In the genomic region with DNA sequence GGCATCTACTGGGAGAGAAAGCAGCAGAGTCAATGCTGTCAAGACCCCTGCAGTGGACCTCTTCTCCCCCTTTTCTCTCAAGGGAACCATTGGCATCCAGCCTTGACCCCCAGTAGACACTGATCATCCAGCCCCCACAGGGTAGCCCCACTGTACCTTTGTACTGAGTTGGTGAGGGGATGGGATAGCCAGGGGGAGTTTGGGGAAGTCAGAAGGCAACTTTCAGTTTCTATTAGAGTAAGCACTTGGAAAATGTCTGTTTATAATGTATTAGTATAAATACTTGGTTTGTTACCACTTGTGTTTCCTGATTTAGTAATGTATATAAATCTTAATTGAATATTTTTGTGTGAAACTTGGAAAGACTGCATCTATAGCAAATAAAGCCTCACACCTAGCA, we compare ENCODE assay signal across 1 cellular context.
TF ChIP-seq lines count a peak whose summit lies in the region.

No MANE protein-coding gene starts in this region.

TF ChIP-seq in GM12891, 5 proteins besides CTCF, POLR2A, EP300 and RAD21:
- TF ChIP-seq SPI1 (IDR thresholded peaks at IDR 0.05; ENCODE audit: low read depth, low read length) (peak; percentile 64), POU2F2 (IDR thresholded peaks at IDR 0.05; ENCODE audit: low read depth, low read length) (no peak), PAX5 (IDR thresholded peaks at IDR 0.05; ENCODE audit: insufficient read depth, low read length, severe bottlenecking) (no peak)
